10 cellular contexts compared by ENCODE assay signal in the genomic region with DNA sequence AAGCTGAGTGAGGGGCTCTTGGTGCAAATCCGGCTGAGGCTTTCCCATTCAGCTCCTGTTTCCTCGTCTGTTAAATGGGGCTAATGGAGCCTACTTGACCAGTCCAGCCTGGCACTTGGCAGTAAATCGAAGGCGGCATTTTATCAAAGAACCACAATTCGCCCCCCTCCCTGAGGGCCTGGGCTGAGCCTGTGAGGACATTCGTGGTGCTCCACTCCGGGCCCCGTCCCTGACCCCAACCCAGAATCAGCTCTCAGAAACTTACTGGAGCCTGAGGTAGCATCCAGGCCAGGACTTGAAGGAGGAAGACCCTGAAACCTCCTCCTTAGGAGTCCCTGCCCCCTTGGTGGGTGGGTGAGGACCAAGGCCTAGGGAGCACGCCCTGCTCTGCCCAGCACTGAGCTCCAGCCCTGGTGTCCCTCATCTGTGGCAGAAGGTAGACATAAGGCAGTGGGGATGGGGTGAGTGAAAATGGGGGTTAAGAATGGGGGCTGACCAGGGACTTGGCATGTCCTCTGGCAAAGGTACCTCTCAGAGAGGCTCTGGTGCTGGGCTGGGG. TPM values are rescaled to one million over a fixed set of nuclear protein-coding genes. Genes with fewer than 3 reads are reported as not detected.
DNase-seq lines count a peak whose midpoint lies in the region; ATAC-seq, FAIRE-seq and TF ChIP-seq lines count a peak whose summit lies in the region.
"Had no signal": no experiment of that assay in that cellular context is flagged by ENCODE, and none has a peak within 500 bp of the region (broad histone marks: within the 10 kb centered on the region; RNA-seq: fewer than 3 reads in every experiment).

No MANE protein-coding gene starts in this region.

- WGBS in esophagus muscularis mucosa, result 60% methylated on average over 9 of the region's 9 CpGs
- WGBS in prostate gland, result 47% methylated on average over 9 of the region's 9 CpGs

- no peak for TF ChIP-seq RAD21 in Ishikawa (IDR thresholded peaks at IDR 0.05; ENCODE audit: low read depth)

- intact Hi-C loops in esophagus muscularis mucosa (cut with DNase I), result no loop called here
- intact Hi-C loops in prostate gland (cut with DNase I), result loop anchor here (2.0 kb wide), 1 partner anchor 19 kb away; no protein-coding TSS in a partner anchor

- no peak for DNase-seq in esophagus muscularis mucosa (ENCODE audit: extremely low spot score)
- no peak for DNase-seq in prostate gland (ENCODE audit: low spot score)
- DNase-seq in activated gamma-delta T cell (lab: John Stamatoyannopoulos, UW), result no peak
- DNase-seq in central memory CD4-positive, alpha-beta T cell, result no peak
- no peak for DNase-seq in H54 (ENCODE audit: insufficient read length, low spot score)
- DNase-seq: H9; stimulated activated naive CD8-positive, alpha-beta T cell treated with anti-CD3 and anti-CD28 coated beads, Interleukin-15, Interleukin-2, amounts not matched to agents 100 U/mL and 50 U/mL, for 24 hours had no signal

- no peak for ATAC-seq in HG03432 (IDR thresholded peaks at IDR 0.05; ENCODE audit: unreplicated experiment)
- ATAC-seq: stimulated activated naive CD8-positive, alpha-beta T cell treated with anti-CD3 and anti-CD28 coated beads, Interleukin-15, Interleukin-2, amounts not matched to agents 100 U/mL and 50 U/mL, for 24 hours had no signal

- FAIRE-seq in H54 (lab: Jason Lieb, UNC), result no peak

- TF ChIP-seq EP300 in Ishikawa (IDR thresholded peaks at IDR 0.05; ENCODE audit: borderline replicate concordance) (no peak), esophagus muscularis mucosa (IDR thresholded peaks at IDR 0.05) (no peak)

- H3K4me3 ChIP-seq in esophagus muscularis mucosa (peak overlapping the region in 1 of 4 donors; percentile 86), prostate gland (no peak overlapping the region)

- peaks cover 32 to 54% (median 49%) of the 10 kb centered on the region in 4 donors for H3K36me3 ChIP-seq in esophagus muscularis mucosa
- peaks cover 5 to 7% of the 10 kb centered on the region in 2 donors for H3K36me3 ChIP-seq in prostate gland

- H3K27me3 ChIP-seq in esophagus muscularis mucosa, result no peaks in the 10 kb centered on the region
- H3K27me3 ChIP-seq in prostate gland (replicated peaks; ENCODE audit: insufficient read depth), result no peaks in the 10 kb centered on the region

- TF ChIP-seq POLR2A in esophagus muscularis mucosa (IDR thresholded peaks at IDR 0.05; ENCODE audit: low read depth) (no peak), prostate gland (IDR thresholded peaks at IDR 0.05) (no peak), H54 (IDR thresholded peaks at IDR 0.05; ENCODE audit: low read depth, low read length) (no peak)

- H3K4me1 ChIP-seq in esophagus muscularis mucosa (peaks cover 41 to 52% (median 50%) of the 10 kb centered on the region in 4 donors), prostate gland (replicated peaks) (peaks cover 21% of the 10 kb centered on the region)

- no peaks in the 10 kb centered on the region for H3K9me3 ChIP-seq in esophagus muscularis mucosa
- H3K9me3 ChIP-seq in prostate gland, result no peaks in the 10 kb centered on the region

- no peak for TF ChIP-seq CTCF in 22Rv1 (IDR thresholded peaks at IDR 0.05)
- TF ChIP-seq CTCF in esophagus muscularis mucosa (IDR thresholded peaks at IDR 0.05), result no peak
- no peak for TF ChIP-seq CTCF in prostate gland (IDR thresholded peaks at IDR 0.05)

- H3K27ac ChIP-seq in 22Rv1 (peak overlapping the region; percentile 69), esophagus muscularis mucosa (replicated peaks in 1 of 4) (peak overlapping the region; percentile 94 to 99 (median 98)), prostate gland (peak overlapping the region; percentile 88 to 95)

TF ChIP-seq in Ishikawa, 13 proteins besides CTCF, POLR2A, EP300 and RAD21:
- TF ChIP-seq, protein P1, sequence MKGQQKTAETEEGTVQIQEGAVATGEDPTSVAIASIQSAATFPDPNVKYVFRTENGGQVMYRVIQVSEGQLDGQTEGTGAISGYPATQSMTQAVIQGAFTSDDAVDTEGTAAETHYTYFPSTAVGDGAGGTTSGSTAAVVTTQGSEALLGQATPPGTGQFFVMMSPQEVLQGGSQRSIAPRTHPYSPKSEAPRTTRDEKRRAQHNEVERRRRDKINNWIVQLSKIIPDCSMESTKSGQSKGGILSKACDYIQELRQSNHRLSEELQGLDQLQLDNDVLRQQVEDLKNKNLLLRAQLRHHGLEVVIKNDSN (IDR thresholded peaks at IDR 0.05), result no peak
- TF ChIP-seq YY1 (IDR thresholded peaks at IDR 0.05; ENCODE audit: low read depth), result no peak
- TF ChIP-seq TCF12 (IDR thresholded peaks at IDR 0.05; ENCODE audit: low read depth), result 0 out of 2 replicates have a peak, but pooled peaks have one; percentile 2
- no peak for TF ChIP-seq NFIC (IDR thresholded peaks at IDR 0.05)
- peak; percentile 15; the same call in 1 of the 2 replicates for TF ChIP-seq ZBTB7A (IDR thresholded peaks at IDR 0.05; ENCODE audit: low read depth)
TF ChIP-seq in Ishikawa: peak in this region for 2.

RNA-seq across cellular contexts. Expression of gene CASTOR1, which starts 2.1 kb away (rescaled TPM):
- total RNA-seq in esophagus muscularis mucosa (10 to 100 TPM; 16.5 to 19.4 (median 17.8) TPM), prostate gland (10 to 100 TPM; 27.2 to 33.2 TPM)

RNA-seq across cellular contexts. Expression of gene OSM, which starts 24.8 kb away (rescaled TPM):
- 1 to 10 TPM in 1 of 4 donors, under 1 TPM in 1, not detected in 2; 0.57 to 8.3 TPM for total RNA-seq in esophagus muscularis mucosa
- 1 to 10 TPM in 1 of 2 donors, not detected in 1; 2.5 TPM for total RNA-seq in prostate gland
- total RNA-seq: H9 had no signal

RNA-seq across cellular contexts. Expression of gene TBC1D10A, which starts 35.3 kb away (rescaled TPM):
- total RNA-seq in esophagus muscularis mucosa (10 to 100 TPM; 29.5 to 40.3 (median 38.0) TPM), prostate gland (10 to 100 TPM; 46.1 to 51.2 TPM)

RNA-seq across cellular contexts. Expression of gene LIF, which starts 44.9 kb away (rescaled TPM):
- 1 to 10 TPM in 2 of 4 donors, under 1 TPM in 2; 0.19 to 4.8 (median 1.6) TPM for total RNA-seq in esophagus muscularis mucosa
- total RNA-seq in prostate gland, result under 1 TPM; 0.40 to 0.59 TPM
